In the genomic region with DNA sequence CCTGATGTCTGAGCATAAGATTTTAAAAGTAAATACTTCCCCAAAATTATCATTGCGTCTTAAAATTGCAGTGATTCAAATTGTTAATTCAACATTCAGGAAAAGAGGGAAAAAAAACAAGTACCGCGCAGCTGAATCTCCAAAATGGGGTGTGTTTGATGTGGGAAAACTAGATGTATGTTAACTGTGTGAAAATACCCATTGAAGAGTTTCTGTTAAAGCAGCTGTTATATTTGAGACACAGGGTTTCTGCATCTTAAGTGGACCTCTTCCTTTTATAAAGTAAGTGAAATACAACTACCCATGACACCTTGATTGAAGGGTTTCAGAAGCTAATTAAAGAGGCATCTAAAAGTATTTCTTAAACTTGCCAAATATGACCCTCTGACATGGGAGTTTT, we compare ENCODE assay signal across 29 cellular contexts.
DNase-seq lines count a peak whose midpoint lies in the region; ATAC-seq and TF ChIP-seq lines count a peak whose summit lies in the region.
"Had no signal": no experiment of that assay in that cellular context is flagged by ENCODE, and none has a peak within 500 bp of the region (broad histone marks: within the 10 kb centered on the region; RNA-seq: fewer than 3 reads in every experiment).

No MANE protein-coding gene starts in this region.

- no peak overlapping the region for H2AFZ ChIP-seq in DND-41 (ENCODE audit: low read depth, low read length)

- intact Hi-C loops in right lobe of liver (cut with DNase I), result no loop called here

- H3K4me1 ChIP-seq in BLaER1 (0 out of 2 replicates have a peak, but pooled peaks cover 7% of the 10 kb centered on the region), DND-41 (ENCODE audit: insufficient read depth, low read length) (peaks cover 15% of the 10 kb centered on the region), right lobe of liver (no peaks in the 10 kb centered on the region)
- H3K4me1 ChIP-seq: A549; BE2C; BLaER1 treated with 17β-estradiol and CSF1 and Interleukin-3, amounts not matched to agents 10 nM and 100 nM; Caco-2 had no signal

- ATAC-seq in DND-41 (ENCODE audit: insufficient read depth, low read depth) (peak; percentile 64; the same call in 2 of the 3 replicates), right lobe of liver (no peak)
- ATAC-seq: A549; CD8-positive, alpha-beta T cell had no signal

- H3K9me3 ChIP-seq in BLaER1, result no peaks in the 10 kb centered on the region
- H3K9me3 ChIP-seq in DND-41 (ENCODE audit: insufficient read depth, low read length, severe bottlenecking), result no peaks in the 10 kb centered on the region
- H3K9me3 ChIP-seq in right lobe of liver, result no peaks in the 10 kb centered on the region
- H3K9me3 ChIP-seq: A549, BE2C, Caco-2 had no signal

- DNase-seq in DND-41 (no peak), NCI-H146 (lab: John Stamatoyannopoulos, UW) (no peak), NCI-H82 (lab: John Stamatoyannopoulos, UW) (no peak), right lobe of liver (no peak)
- peak; percentile 60 for DNase-seq in Jurkat, Clone E6-1 (ENCODE audit: low read depth, low spot score)
- DNase-seq: 8988T; ACHN; AML-193; BE2C; C1 segment of cervical spinal cord; Caco-2; Calu3; CD4-positive, alpha-beta memory T cell; CD4-positive, alpha-beta T cell; CD4-positive, CD25-positive, alpha-beta regulatory T cell; CD8-positive, alpha-beta memory T cell; CD8-positive, alpha-beta T cell; COR-L47; DMS 273 treated with DMSO at 0.1 percent for 48 hours; DMS153; DMS53; DMS79; DMS79 treated with DMSO at 0.1 percent for 48 hours; EL had no signal

- H3K9ac ChIP-seq in BLaER1, result no peak overlapping the region
- H3K9ac ChIP-seq in DND-41 (ENCODE audit: low read depth, low read length), result no peak overlapping the region
- H3K9ac ChIP-seq: BLaER1 treated with 17β-estradiol and CSF1 and Interleukin-3, amounts not matched to agents 10 nM and 100 nM had no signal

- 65% methylated on average over 3 of the region's 3 CpGs for WGBS in right lobe of liver (ENCODE audit: insufficient coverage, low coverage, low lambda C conversion rate, missing lambda C conversion rate)

- TF ChIP-seq CTCF in DND-41 (IDR thresholded peaks at IDR 0.05; ENCODE audit: borderline replicate concordance, extremely low read depth, low read length, poor library complexity, severe bottlenecking) (no peak), right lobe of liver (IDR thresholded peaks at IDR 0.05) (no peak)

- H3K27ac ChIP-seq in BLaER1, result no peak overlapping the region
- peak overlapping the region; percentile 36 for H3K27ac ChIP-seq in DND-41 (ENCODE audit: low read length)
- no peak overlapping the region for H3K27ac ChIP-seq in right lobe of liver
- H3K27ac ChIP-seq: 22Rv1; A549; BLaER1 treated with 17β-estradiol and CSF1 and Interleukin-3, amounts not matched to agents 10 nM and 100 nM; C4-2B had no signal

- H3K27me3 ChIP-seq in BLaER1 (no peaks in the 10 kb centered on the region), DND-41 (ENCODE audit: insufficient read depth, low read length, poor library complexity) (no peaks in the 10 kb centered on the region), right lobe of liver (no peaks in the 10 kb centered on the region)
- H3K27me3 ChIP-seq: BE2C; BLaER1 treated with 17β-estradiol and CSF1 and Interleukin-3, amounts not matched to agents 10 nM and 100 nM had no signal

- H3K36me3 ChIP-seq in BLaER1, result no peaks in the 10 kb centered on the region
- H3K36me3 ChIP-seq in DND-41 (ENCODE audit: insufficient read depth, low read length), result no peaks in the 10 kb centered on the region
- no peaks in the 10 kb centered on the region for H3K36me3 ChIP-seq in right lobe of liver
- H3K36me3 ChIP-seq: BE2C; BLaER1 treated with 17β-estradiol and CSF1 and Interleukin-3, amounts not matched to agents 10 nM and 100 nM had no signal

- H4K20me1 ChIP-seq in BLaER1 (no peaks in the 10 kb centered on the region), DND-41 (ENCODE audit: insufficient read depth, low read length) (no peaks in the 10 kb centered on the region)
- H4K20me1 ChIP-seq: BLaER1 treated with 17β-estradiol and CSF1 and Interleukin-3, amounts not matched to agents 10 nM and 100 nM had no signal

- H3K4me3 ChIP-seq in BLaER1, result no peak overlapping the region
- no peak overlapping the region for H3K4me3 ChIP-seq in DND-41 (ENCODE audit: low read depth in 1 of 2, low read length in 2 of 2)
- H3K4me3 ChIP-seq in Jurkat, Clone E6-1 (ENCODE audit: low read length), result no peak overlapping the region
- no peak overlapping the region for H3K4me3 ChIP-seq in right lobe of liver
- H3K4me3 ChIP-seq: A549; BLaER1 treated with 17β-estradiol and CSF1 and Interleukin-3, amounts not matched to agents 10 nM and 100 nM had no signal

- H3K79me2 ChIP-seq in DND-41 (ENCODE audit: insufficient read depth, low read length), result no peaks in the 10 kb centered on the region

- no peak for TF ChIP-seq POLR2A in right lobe of liver (IDR thresholded peaks at IDR 0.05)

- H3K4me2 ChIP-seq in BLaER1 (peak overlapping the region; percentile 10; the same call in 1 of the 2 replicates), DND-41 (ENCODE audit: insufficient read depth, low read length) (peak overlapping the region; percentile 33; the same call in 1 of the 2 replicates)
- H3K4me2 ChIP-seq: A549; BLaER1 treated with 17β-estradiol and CSF1 and Interleukin-3, amounts not matched to agents 10 nM and 100 nM had no signal
